1 cellular context compared by ENCODE assay signal in genomic region chr10:60479305-60480020, GRCh38.
TF ChIP-seq lines count a peak whose summit lies in the region.

No MANE protein-coding gene starts in this region.

TF ChIP-seq in SK-N-SH, 30 proteins besides CTCF, POLR2A, EP300 and RAD21 (continued from another document):
- TF ChIP-seq, protein P1, sequence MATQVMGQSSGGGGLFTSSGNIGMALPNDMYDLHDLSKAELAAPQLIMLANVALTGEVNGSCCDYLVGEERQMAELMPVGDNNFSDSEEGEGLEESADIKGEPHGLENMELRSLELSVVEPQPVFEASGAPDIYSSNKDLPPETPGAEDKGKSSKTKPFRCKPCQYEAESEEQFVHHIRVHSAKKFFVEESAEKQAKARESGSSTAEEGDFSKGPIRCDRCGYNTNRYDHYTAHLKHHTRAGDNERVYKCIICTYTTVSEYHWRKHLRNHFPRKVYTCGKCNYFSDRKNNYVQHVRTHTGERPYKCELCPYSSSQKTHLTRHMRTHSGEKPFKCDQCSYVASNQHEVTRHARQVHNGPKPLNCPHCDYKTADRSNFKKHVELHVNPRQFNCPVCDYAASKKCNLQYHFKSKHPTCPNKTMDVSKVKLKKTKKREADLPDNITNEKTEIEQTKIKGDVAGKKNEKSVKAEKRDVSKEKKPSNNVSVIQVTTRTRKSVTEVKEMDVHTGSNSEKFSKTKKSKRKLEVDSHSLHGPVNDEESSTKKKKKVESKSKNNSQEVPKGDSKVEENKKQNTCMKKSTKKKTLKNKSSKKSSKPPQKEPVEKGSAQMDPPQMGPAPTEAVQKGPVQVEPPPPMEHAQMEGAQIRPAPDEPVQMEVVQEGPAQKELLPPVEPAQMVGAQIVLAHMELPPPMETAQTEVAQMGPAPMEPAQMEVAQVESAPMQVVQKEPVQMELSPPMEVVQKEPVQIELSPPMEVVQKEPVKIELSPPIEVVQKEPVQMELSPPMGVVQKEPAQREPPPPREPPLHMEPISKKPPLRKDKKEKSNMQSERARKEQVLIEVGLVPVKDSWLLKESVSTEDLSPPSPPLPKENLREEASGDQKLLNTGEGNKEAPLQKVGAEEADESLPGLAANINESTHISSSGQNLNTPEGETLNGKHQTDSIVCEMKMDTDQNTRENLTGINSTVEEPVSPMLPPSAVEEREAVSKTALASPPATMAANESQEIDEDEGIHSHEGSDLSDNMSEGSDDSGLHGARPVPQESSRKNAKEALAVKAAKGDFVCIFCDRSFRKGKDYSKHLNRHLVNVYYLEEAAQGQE (IDR thresholded peaks at IDR 0.05; ENCODE audit: low read depth, low read length): no peak
- TF ChIP-seq, protein P2, sequence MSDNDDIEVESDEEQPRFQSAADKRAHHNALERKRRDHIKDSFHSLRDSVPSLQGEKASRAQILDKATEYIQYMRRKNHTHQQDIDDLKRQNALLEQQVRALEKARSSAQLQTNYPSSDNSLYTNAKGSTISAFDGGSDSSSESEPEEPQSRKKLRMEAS (IDR thresholded peaks at IDR 0.05; ENCODE audit: low read depth): no peak
- no peak for TF ChIP-seq POLR2AphosphoS5 (IDR thresholded peaks at IDR 0.05; ENCODE audit: low read depth, low read length)
- TF ChIP-seq, protein P3, sequence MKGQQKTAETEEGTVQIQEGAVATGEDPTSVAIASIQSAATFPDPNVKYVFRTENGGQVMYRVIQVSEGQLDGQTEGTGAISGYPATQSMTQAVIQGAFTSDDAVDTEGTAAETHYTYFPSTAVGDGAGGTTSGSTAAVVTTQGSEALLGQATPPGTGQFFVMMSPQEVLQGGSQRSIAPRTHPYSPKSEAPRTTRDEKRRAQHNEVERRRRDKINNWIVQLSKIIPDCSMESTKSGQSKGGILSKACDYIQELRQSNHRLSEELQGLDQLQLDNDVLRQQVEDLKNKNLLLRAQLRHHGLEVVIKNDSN (IDR thresholded peaks at IDR 0.05; ENCODE audit: borderline replicate concordance, low read depth): no peak
- TF ChIP-seq RFX5 (IDR thresholded peaks at IDR 0.05; ENCODE audit: low read length): no peak
- TF ChIP-seq SIN3A (IDR thresholded peaks at IDR 0.05; ENCODE audit: borderline replicate concordance, low read depth, low read length): no peak
- TF ChIP-seq GABPA (IDR thresholded peaks at IDR 0.05; ENCODE audit: low read depth): no peak
